ENCODE assay signal across 8 cellular contexts in genomic region chr16:1612320-1613111, GRCh38. TPM values are rescaled to one million over a fixed set of nuclear protein-coding genes. Genes with fewer than 3 reads are reported as not detected.
DNase-seq lines count a peak whose midpoint lies in the region; ATAC-seq lines count a peak whose summit lies in the region.

A gene with protein sequence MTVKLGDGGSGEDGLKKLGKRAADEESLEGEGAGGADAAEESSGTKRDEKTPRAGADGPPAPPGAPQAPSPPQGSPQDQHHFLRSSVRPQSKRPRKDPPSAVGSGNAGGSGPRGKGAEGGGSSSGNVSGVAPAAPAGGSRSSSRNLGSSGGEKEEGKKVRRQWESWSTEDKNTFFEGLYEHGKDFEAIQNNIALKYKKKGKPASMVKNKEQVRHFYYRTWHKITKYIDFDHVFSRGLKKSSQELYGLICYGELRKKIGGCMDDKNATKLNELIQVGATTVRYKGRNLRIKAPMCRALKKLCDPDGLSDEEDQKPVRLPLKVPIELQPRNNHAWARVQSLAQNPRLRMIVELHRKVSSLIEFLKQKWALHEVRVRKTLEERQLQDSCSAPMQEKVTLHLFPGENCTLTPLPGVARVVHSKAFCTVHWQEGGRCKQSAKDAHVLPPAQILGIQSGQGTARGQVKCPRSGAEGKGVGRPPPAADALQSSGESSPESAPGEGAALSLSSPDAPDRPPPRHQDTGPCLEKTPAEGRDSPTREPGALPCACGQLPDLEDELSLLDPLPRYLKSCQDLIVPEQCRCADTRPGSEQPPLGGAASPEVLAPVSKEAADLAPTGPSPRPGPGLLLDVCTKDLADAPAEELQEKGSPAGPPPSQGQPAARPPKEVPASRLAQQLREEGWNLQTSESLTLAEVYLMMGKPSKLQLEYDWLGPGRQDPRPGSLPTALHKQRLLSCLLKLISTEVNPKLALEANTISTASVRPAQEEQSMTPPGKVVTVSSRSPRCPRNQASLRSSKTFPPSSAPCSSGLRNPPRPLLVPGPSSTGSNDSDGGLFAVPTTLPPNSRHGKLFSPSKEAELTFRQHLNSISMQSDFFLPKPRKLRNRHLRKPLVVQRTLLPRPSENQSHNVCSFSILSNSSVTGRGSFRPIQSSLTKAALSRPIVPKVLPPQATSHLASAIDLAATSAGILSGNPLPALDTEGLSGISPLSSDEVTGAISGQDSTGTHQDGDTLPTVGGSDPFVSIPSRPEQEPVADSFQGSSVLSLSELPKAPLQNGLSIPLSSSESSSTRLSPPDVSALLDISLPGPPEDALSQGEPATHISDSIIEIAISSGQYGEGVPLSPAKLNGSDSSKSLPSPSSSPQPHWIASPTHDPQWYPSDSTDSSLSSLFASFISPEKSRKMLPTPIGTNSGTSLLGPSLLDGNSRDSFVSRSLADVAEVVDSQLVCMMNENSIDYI (N-terminal part only) (plus strand): TSS chr16:1612360. CDS start chr16:1614640, 2,280 bp downstream.

- no peaks in the 10 kb centered on the region for H3K27me3 Mint-ChIP-seq in activated T-cell treated with anti-CD3 and anti-CD28 coated beads, Interleukin-2, amount 50 U/mL, for 4 hours (ENCODE audit: low read depth)
- no peaks in the 10 kb centered on the region for H3K27me3 Mint-ChIP-seq in activated CD8-positive, alpha-beta memory T cell treated with anti-CD3 and anti-CD28 coated beads, Interleukin-2, amount 10 ng/mL, durations not matched to agents 7 days and 5 days

- H3K9me3 Mint-ChIP-seq in activated T-cell treated with anti-CD3 and anti-CD28 coated beads, Interleukin-2, amount 50 U/mL, for 4 hours = no peaks in the 10 kb centered on the region
- no peaks in the 10 kb centered on the region for H3K9me3 Mint-ChIP-seq in activated CD8-positive, alpha-beta memory T cell treated with anti-CD3 and anti-CD28 coated beads, Interleukin-2, amount 10 ng/mL, durations not matched to agents 7 days and 5 days (ENCODE audit: low read depth)

- peak within 1 kb of the TSS; percentile 91 for H3K4me3 Mint-ChIP-seq in activated T-cell treated with anti-CD3 and anti-CD28 coated beads, Interleukin-2, amount 50 U/mL, for 4 hours
- peak within 1 kb of the TSS; percentile 85 for H3K4me3 Mint-ChIP-seq in activated CD8-positive, alpha-beta memory T cell treated with anti-CD3 and anti-CD28 coated beads, Interleukin-2, amount 10 ng/mL, durations not matched to agents 7 days and 5 days

- DNase-seq in activated T-cell treated with anti-CD3 and anti-CD28 coated beads, Interleukin-2, amount 50 U/mL, for 4 hours = no peak
- no peak for DNase-seq in activated T-cell treated with anti-CD3 and anti-CD28 coated beads, Interleukin-2, amount 50 U/mL, for 1 hour
- DNase-seq in activated CD8-positive, alpha-beta memory T cell treated with anti-CD3 and anti-CD28 coated beads, Interleukin-2, amount 10 ng/mL, durations not matched to agents 7 days and 5 days = peak; percentile 50
- peak; percentile 12 for DNase-seq in glomerular visceral epithelial cell (ENCODE audit: extremely low spot score)
- no peak for DNase-seq in posterior vena cava (ENCODE audit: low spot score)
- DNase-seq in SKM-1 (lab: John Stamatoyannopoulos, UW; ENCODE audit: unreplicated experiment) = no peak

- CTCF ChIA-PET in activated CD8-positive, alpha-beta memory T cell treated with anti-CD3 and anti-CD28 coated beads, Interleukin-2, amount 10 ng/mL, durations not matched to agents 7 days and 5 days (lab: Charles Lee) = interaction anchor here (2.2 kb wide), 1 partner anchor 93 kb away, joined by 22 read pairs; the partner anchor contains the start of gene MAPK8IP3

- H3K36me3 Mint-ChIP-seq in activated T-cell treated with anti-CD3 and anti-CD28 coated beads, Interleukin-2, amount 50 U/mL, for 4 hours (ENCODE audit: insufficient read depth) = peaks cover 16% of the 10 kb centered on the region
- H3K36me3 Mint-ChIP-seq in activated CD8-positive, alpha-beta memory T cell treated with anti-CD3 and anti-CD28 coated beads, Interleukin-2, amount 10 ng/mL, durations not matched to agents 7 days and 5 days = peaks cover 17% of the 10 kb centered on the region

- intact Hi-C loops in posterior vena cava (cut with DNase I) = no loop called here

- peak within 1 kb of the TSS; percentile 100 for H3K27ac Mint-ChIP-seq in activated CD8-positive, alpha-beta memory T cell treated with anti-CD3 and anti-CD28 coated beads, Interleukin-2, amount 10 ng/mL, durations not matched to agents 7 days and 5 days

- peak; percentile 3 for ATAC-seq in activated T-cell treated with anti-CD3 and anti-CD28 coated beads, Interleukin-2, amount 50 U/mL, for 4 hours
- ATAC-seq in HG03571 (IDR thresholded peaks at IDR 0.05; ENCODE audit: unreplicated experiment) (peak; percentile 52), HG03521 (IDR thresholded peaks at IDR 0.05; ENCODE audit: unreplicated experiment) (no peak)
- no peak for ATAC-seq in activated CD8-positive, alpha-beta memory T cell treated with anti-CD3 and anti-CD28 coated beads, Interleukin-2, amount 10 ng/mL, durations not matched to agents 7 days and 5 days

- H3K4me1 Mint-ChIP-seq in activated T-cell treated with anti-CD3 and anti-CD28 coated beads, Interleukin-2, amount 50 U/mL, for 4 hours (ENCODE audit: low read depth) = peaks cover 39% of the 10 kb centered on the region
- peaks cover 40% of the 10 kb centered on the region for H3K4me1 Mint-ChIP-seq in activated CD8-positive, alpha-beta memory T cell treated with anti-CD3 and anti-CD28 coated beads, Interleukin-2, amount 10 ng/mL, durations not matched to agents 7 days and 5 days

RNA-seq across cellular contexts. Expression of the gene that starts here (rescaled TPM):
- total RNA-seq in activated T-cell treated with anti-CD3 and anti-CD28 coated beads, Interleukin-2, amount 50 U/mL, for 4 hours = 10 to 100 TPM; 19.1 to 22.9 (median 22.1) TPM
- total RNA-seq in activated CD8-positive, alpha-beta memory T cell treated with anti-CD3 and anti-CD28 coated beads, Interleukin-2, amount 10 ng/mL, durations not matched to agents 7 days and 5 days = 10 to 100 TPM; 26.8 to 31.1 TPM
- 10 to 100 TPM; 12.1 to 12.4 TPM for total RNA-seq in posterior vena cava

Comparison
In these comparisons a context has a peak if more than half of its experiments do, and no peak if none do; other contexts are left out.
1. ATAC-seq: peak in activated T-cell treated with anti-CD3 and anti-CD28 coated beads, Interleukin-2, amount 50 U/mL, for 4 hours (2 of 2) and HG03571 (single experiment); none in activated CD8-positive, alpha-beta memory T cell treated with anti-CD3 and anti-CD28 coated beads, Interleukin-2, amount 10 ng/mL, durations not matched to agents 7 days and 5 days (single experiment) and HG03521 (single experiment).
2. DNase-seq: peak in activated CD8-positive, alpha-beta memory T cell treated with anti-CD3 and anti-CD28 coated beads, Interleukin-2, amount 10 ng/mL, durations not matched to agents 7 days and 5 days (single experiment) and glomerular visceral epithelial cell (single experiment); none in activated T-cell treated with anti-CD3 and anti-CD28 coated beads, Interleukin-2, amount 50 U/mL, for 4 hours (single experiment), activated T-cell treated with anti-CD3 and anti-CD28 coated beads, Interleukin-2, amount 50 U/mL, for 1 hour (single experiment), posterior vena cava (single experiment) and SKM-1 (single experiment).